ENCODE assay signal across 18 cellular contexts in genomic region chrX:106897259-106897658, GRCh38. TPM values are rescaled to one million over a fixed set of nuclear protein-coding genes. Genes with fewer than 3 reads are reported as not detected.
DNase-seq lines count a peak whose midpoint lies in the region; ATAC-seq and TF ChIP-seq lines count a peak whose summit lies in the region.
"Had no signal": no experiment of that assay in that cellular context is flagged by ENCODE, and none has a peak within 500 bp of the region (broad histone marks: within the 10 kb centered on the region; RNA-seq: fewer than 3 reads in every experiment).

No MANE protein-coding gene starts in this region.

- no peak overlapping the region for H4K5ac ChIP-seq in IMR-90 (ENCODE audit: low read depth, low read length)

- in situ Hi-C loops in IMR-90 (cut with MboI; ENCODE audit: low sequenced_read_pairs): no loop called here

- H3K27me3 Mint-ChIP-seq in type B pancreatic cell: no peaks in the 10 kb centered on the region
- H3K27me3 Mint-ChIP-seq: activated CD4-positive, alpha-beta T cell treated with anti-CD3 and anti-CD28 coated beads, Interleukin-2, amount 10 ng/mL, durations not matched to agents 7 days and 5 days had no signal

- no peak overlapping the region for H3K4me3 ChIP-seq in AG10803 (ENCODE audit: low read length)
- no peak overlapping the region for H3K4me3 ChIP-seq in IMR-90 (ENCODE audit: insufficient read depth, low read depth, low read length)
- H3K4me3 ChIP-seq in fibroblast of villous mesenchyme (ENCODE audit: low read depth, low read length): no peak overlapping the region
- H3K4me3 ChIP-seq: ascending aorta, left ventricle myocardium inferior, pancreas, suprapubic skin had no signal

- TF ChIP-seq CTCF in AG10803 (conservative IDR thresholded peaks at IDR 0.05; ENCODE audit: low read length) (no peak), IMR-90 (conservative IDR thresholded peaks at IDR 0.05; ENCODE audit: low read depth, low read length) (no peak), fibroblast of villous mesenchyme (IDR thresholded peaks at IDR 0.05; ENCODE audit: insufficient read depth, low read depth, low read length) (no peak), RWPE1 (conservative IDR thresholded peaks at IDR 0.05; ENCODE audit: low read depth) (no peak), type B pancreatic cell (conservative IDR thresholded peaks at IDR 0.05) (no peak)

- H3K14ac ChIP-seq in IMR-90 (replicated peaks; ENCODE audit: low read depth, low read length): no peak overlapping the region

- H3K4me2 ChIP-seq in IMR-90 (ENCODE audit: low read depth, low read length): no peak overlapping the region

- no peak for TF ChIP-seq POLR2A in IMR-90 (IDR thresholded peaks at IDR 0.05; ENCODE audit: low read depth, low read length)

- H3K79me1 ChIP-seq in IMR-90 (ENCODE audit: low read depth in 1 of 2, low read length in 2 of 2): no peaks in the 10 kb centered on the region

- H2BK120ac ChIP-seq in IMR-90 (ENCODE audit: low read depth, low read length): no peak overlapping the region

- H2AK5ac ChIP-seq in IMR-90 (ENCODE audit: low read depth, low read length): 0 out of 2 replicates have a peak overlapping the region, but pooled peaks have one; percentile 8

- no peak overlapping the region for H3K4ac ChIP-seq in IMR-90 (ENCODE audit: low read depth, low read length)

- no peaks in the 10 kb centered on the region for H3K9me3 Mint-ChIP-seq in type B pancreatic cell
- H3K9me3 Mint-ChIP-seq: activated CD4-positive, alpha-beta T cell treated with anti-CD3 and anti-CD28 coated beads, Interleukin-2, amount 10 ng/mL, durations not matched to agents 7 days and 5 days; dendritic cell treated with granulocyte-macrophage colony-stimulating factor and Interleukin-4, amounts not matched to agents 40 ng/mL and 50 ng/mL, for 4 days had no signal

- CTCF ChIA-PET in IMR-90 (lab: Yijun Ruan, JAX) (interaction anchor here (3.0 kb wide), 1 partner anchor 62 kb away, joined by 18 read pairs; no protein-coding TSS in a partner anchor), RWPE1 (lab: Yijun Ruan, JAX) (interaction anchor here (0.6 kb wide), 1 partner anchor 518 kb away, joined by 3 read pairs; no protein-coding TSS in a partner anchor)

- no peaks in the 10 kb centered on the region for H3K36me3 ChIP-seq in IMR-90 (ENCODE audit: control insufficient read depth, insufficient read depth, low read length)
- H3K36me3 ChIP-seq: ascending aorta, left ventricle myocardium inferior, pancreas, suprapubic skin had no signal

- H3K27ac ChIP-seq in IMR-90 (ENCODE audit: insufficient read depth, low read length): no peak overlapping the region
- H3K27ac ChIP-seq in RWPE1: no peak overlapping the region
- H3K27ac ChIP-seq: ascending aorta, left ventricle myocardium inferior, pancreas, suprapubic skin had no signal

- H4K8ac ChIP-seq in IMR-90 (ENCODE audit: low read depth in 2 of 2, low read length in 2 of 2): peak overlapping the region in 1 of 2 experiments; percentile 36; a peak in 1 of 4 replicates

- no TSS peak for BruUV-seq in IMR-90 (replicated peaks; lab: Mats Ljungman, UMichigan)

- no peak overlapping the region for H2AK9ac ChIP-seq in IMR-90 (replicated peaks; ENCODE audit: low read depth, low read length, poor library complexity)

- H3K9ac ChIP-seq in IMR-90 (ENCODE audit: low read depth, low read length): no peak overlapping the region

- no peak overlapping the region for H2BK20ac ChIP-seq in IMR-90 (ENCODE audit: low read depth, low read length)

- no peaks in the 10 kb centered on the region for H4K20me1 ChIP-seq in IMR-90 (ENCODE audit: insufficient read depth, low read length)

- H3K56ac ChIP-seq in IMR-90 (ENCODE audit: extremely low read depth, insufficient read depth, low read length): no peak overlapping the region

- H3K23ac ChIP-seq in IMR-90 (ENCODE audit: low read depth, low read length): no peak overlapping the region

- H3K4me1 Mint-ChIP-seq in type B pancreatic cell (ENCODE audit: unreplicated experiment): no peaks in the 10 kb centered on the region
- H3K4me1 Mint-ChIP-seq: activated CD4-positive, alpha-beta T cell treated with anti-CD3 and anti-CD28 coated beads, Interleukin-2, amount 10 ng/mL, durations not matched to agents 7 days and 5 days had no signal

- DNase-seq in AG10803 (ENCODE audit: low read depth) (peak; percentile 40), IMR-90 (peak; percentile 63), astrocyte of the hippocampus (ENCODE audit: low read depth, low spot score) (peak; percentile 40), fibroblast of villous mesenchyme (ENCODE audit: low read depth) (peak; percentile 30), RWPE1 (ENCODE audit: low spot score) (no peak), type B pancreatic cell (ENCODE audit: extremely low spot score, unreplicated experiment) (no peak)
- DNase-seq: activated CD4-positive, alpha-beta T cell treated with anti-CD3 and anti-CD28 coated beads, Interleukin-2, amount 10 ng/mL, durations not matched to agents 7 days and 5 days; erythroblast; left ventricle myocardium inferior; NCI-H1694 treated with DMSO at 0.1 percent for 48 hours; NCI-H446; pancreas had no signal

- H3K36me3 Mint-ChIP-seq in type B pancreatic cell: no peaks in the 10 kb centered on the region

- WGBS in IMR-90 (ENCODE audit: extremely low coverage in 2 of 2, insufficient read length in 1 of 2), 2 experiments: no CpG with 5 or more reads among the region's 6 CpGs

- H2AFZ ChIP-seq in IMR-90 (replicated peaks; ENCODE audit: low read length, poor library complexity): peak overlapping the region; percentile 3

- dilution Hi-C loops in IMR-90 (cut with HindIII; ENCODE audit: low sequenced_read_pairs, unreplicated experiment): no loop called here

- no peak overlapping the region for H3K4me3 Mint-ChIP-seq in type B pancreatic cell
- H3K4me3 Mint-ChIP-seq: activated CD4-positive, alpha-beta T cell treated with anti-CD3 and anti-CD28 coated beads, Interleukin-2, amount 10 ng/mL, durations not matched to agents 7 days and 5 days; dendritic cell treated with granulocyte-macrophage colony-stimulating factor and Interleukin-4, amounts not matched to agents 40 ng/mL and 50 ng/mL, for 4 days had no signal

- H3K9me1 ChIP-seq in IMR-90 (ENCODE audit: insufficient read depth, low read length): peaks cover 11% of the 10 kb centered on the region; the same call in 1 of the 2 replicates

- H3K18ac ChIP-seq in IMR-90 (ENCODE audit: low read depth, low read length): no peak overlapping the region

- H3K4me1 ChIP-seq in IMR-90 (ENCODE audit: control insufficient read depth, insufficient read depth, low read length): 0 out of 2 replicates have a peak, but pooled peaks cover 3% of the 10 kb centered on the region
- H3K4me1 ChIP-seq: ascending aorta, left ventricle myocardium inferior, pancreas, suprapubic skin had no signal

- peaks cover 10% of the 10 kb centered on the region for H3K27me3 ChIP-seq in IMR-90 (ENCODE audit: control insufficient read depth, insufficient read depth, low read length)
- H3K27me3 ChIP-seq: ascending aorta, pancreas, suprapubic skin had no signal

- no peak overlapping the region for H2BK5ac ChIP-seq in IMR-90 (ENCODE audit: low read depth, low read length, poor library complexity, severe bottlenecking)

- no peak overlapping the region for H2BK15ac ChIP-seq in IMR-90 (ENCODE audit: low read depth, low read length)

- TF ChIP-seq RAD21 in IMR-90 (IDR thresholded peaks at IDR 0.05; ENCODE audit: low read length): no peak

- intact Hi-C loops in IMR-90 (cut with micrococcal nuclease): loop anchor here (10.0 kb wide), 6 partner anchors 128 to 998 kb away; partner anchors contain the start of genes PRPS1 and RBM41

- H4K91ac ChIP-seq in IMR-90 (ENCODE audit: insufficient read depth, low read depth, low read length): no peak overlapping the region

- no peak for ATAC-seq in IMR-90 (ENCODE audit: low read depth)
- no peak for ATAC-seq in GM21723 (IDR thresholded peaks at IDR 0.05; ENCODE audit: unreplicated experiment)
- ATAC-seq in GM18511 (IDR thresholded peaks at IDR 0.05; ENCODE audit: unreplicated experiment): no peak
- ATAC-seq: pancreas had no signal

- H3K27ac Mint-ChIP-seq in type B pancreatic cell: no peak overlapping the region
- H3K27ac Mint-ChIP-seq: activated CD4-positive, alpha-beta T cell treated with anti-CD3 and anti-CD28 coated beads, Interleukin-2, amount 10 ng/mL, durations not matched to agents 7 days and 5 days; dendritic cell treated with granulocyte-macrophage colony-stimulating factor and Interleukin-4, amounts not matched to agents 40 ng/mL and 50 ng/mL, for 4 days had no signal

- POLR2A ChIA-PET in IMR-90 (lab: Charles Lee; ENCODE audit: unreplicated experiment) (interaction anchor here (0.7 kb wide), 1 partner anchor 539 kb away, joined by 6 read pairs; no protein-coding TSS in a partner anchor), RWPE1 (lab: Yijun Ruan, JAX; ENCODE audit: low non-redundant PET) (no interaction called here)

- no peaks in the 10 kb centered on the region for H3K9me3 ChIP-seq in IMR-90 (ENCODE audit: control insufficient read depth, insufficient read depth, low read length)
- H3K9me3 ChIP-seq: ascending aorta, left ventricle myocardium inferior, pancreas, suprapubic skin had no signal

TF ChIP-seq in IMR-90, 13 proteins besides CTCF, POLR2A, EP300 and RAD21:
- TF ChIP-seq BHLHE40 (IDR thresholded peaks at IDR 0.05; ENCODE audit: low read depth, low read length): no peak

RNA-seq across cellular contexts. Expression of gene RIPPLY1, which starts 5.9 kb away (rescaled TPM):
- not detected in 2 replicates for total RNA-seq in IMR-90 (2012; rRNA removed)
- polyA plus RNA-seq in IMR-90 (2012; rRNA removed): not detected in 2 replicates
- not detected in 2 replicates for polyA plus RNA-seq in IMR-90 (2012; cell fraction: cytosol; rRNA removed)
- polyA plus RNA-seq in IMR-90 (2012; cell fraction: nucleus; rRNA removed; ENCODE audit: low replicate concordance): 0.07 and 0.15 TPM in 2 replicates
- not detected in 2 replicates for total RNA-seq in fibroblast of villous mesenchyme
- 3.4 TPM in 1 of 2 replicates, not detected in the other for total RNA-seq in type B pancreatic cell (ENCODE audit: low replicate concordance)
- total RNA-seq: activated CD4-positive, alpha-beta T cell treated with anti-CD3 and anti-CD28 coated beads, Interleukin-2, amount 10 ng/mL, durations not matched to agents 7 days and 5 days; ascending aorta; left ventricle myocardium inferior; OCI-LY7; pancreas; suprapubic skin had no signal

RNA-seq across cellular contexts. Expression of gene CLDN2, which starts 22.9 kb away (rescaled TPM):
- not detected in 2 replicates for total RNA-seq in IMR-90 (2012; rRNA removed)
- 0.03 TPM in 2 replicates for polyA plus RNA-seq in IMR-90 (2012; rRNA removed)
- polyA plus RNA-seq in IMR-90 (2012; cell fraction: cytosol; rRNA removed): 0.01 TPM in 1 of 2 replicates, not detected in the other
- polyA plus RNA-seq in IMR-90 (2012; cell fraction: nucleus; rRNA removed; ENCODE audit: low replicate concordance): 0.02 and 0.08 TPM in 2 replicates
- total RNA-seq in fibroblast of villous mesenchyme: not detected in 2 replicates
- total RNA-seq in type B pancreatic cell (ENCODE audit: low replicate concordance): 4.7 and 4.9 TPM in 2 replicates
- total RNA-seq: activated CD4-positive, alpha-beta T cell treated with anti-CD3 and anti-CD28 coated beads, Interleukin-2, amount 10 ng/mL, durations not matched to agents 7 days and 5 days; left ventricle myocardium inferior; OCI-LY7 had no signal

Comparison
In these comparisons a context has a peak if more than half of its experiments do, and no peak if none do; other contexts are left out.
1. DNase-seq: peak in AG10803 (single experiment), IMR-90 (single experiment), astrocyte of the hippocampus (single experiment) and fibroblast of villous mesenchyme (single experiment); none in RWPE1 (single experiment) and type B pancreatic cell (single experiment).